7 cellular contexts compared by ENCODE assay signal in the genomic region with DNA sequence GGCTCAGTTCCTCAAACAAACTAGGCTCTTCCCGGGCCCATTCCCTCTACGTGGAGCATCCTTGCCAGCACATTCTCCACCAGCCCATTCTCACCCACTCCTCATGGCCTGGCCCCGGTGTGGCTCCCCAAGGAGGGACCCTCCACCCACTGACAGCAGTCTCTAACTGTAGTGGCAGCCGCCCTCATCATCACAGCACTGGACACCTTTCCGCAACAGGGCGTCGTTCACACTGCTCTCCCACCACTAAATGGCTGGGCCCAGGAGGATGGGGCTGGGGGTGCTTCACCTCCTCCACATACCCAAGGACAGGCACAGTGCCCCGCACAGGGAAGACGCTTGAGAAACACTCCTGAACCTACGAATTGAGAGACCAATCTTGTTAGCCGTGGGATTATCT.
"Had no signal": no experiment of that assay in that cellular context is flagged by ENCODE, and none has a peak within 500 bp of the region (broad histone marks: within the 10 kb centered on the region; RNA-seq: fewer than 3 reads in every experiment).

No MANE protein-coding gene starts in this region.

- DNase-seq: H9, HCEC 1CT, KBM-7 had no signal

- ATAC-seq: GM23338, HepG2 had no signal

- H3K27ac Mint-ChIP-seq: GM23338, H9, IgD-negative memory B cell had no signal

- H3K4me2 ChIP-seq: GM23338 had no signal

- H3K36me3 Mint-ChIP-seq: IgD-negative memory B cell had no signal

- H3K4me1 Mint-ChIP-seq: GM23338 had no signal

- H3K27ac ChIP-seq: HL-60 had no signal

- H3K4me3 ChIP-seq: GM23338 had no signal

- H3K4me3 Mint-ChIP-seq: GM23338, H9, IgD-negative memory B cell had no signal
